In the genomic region with DNA sequence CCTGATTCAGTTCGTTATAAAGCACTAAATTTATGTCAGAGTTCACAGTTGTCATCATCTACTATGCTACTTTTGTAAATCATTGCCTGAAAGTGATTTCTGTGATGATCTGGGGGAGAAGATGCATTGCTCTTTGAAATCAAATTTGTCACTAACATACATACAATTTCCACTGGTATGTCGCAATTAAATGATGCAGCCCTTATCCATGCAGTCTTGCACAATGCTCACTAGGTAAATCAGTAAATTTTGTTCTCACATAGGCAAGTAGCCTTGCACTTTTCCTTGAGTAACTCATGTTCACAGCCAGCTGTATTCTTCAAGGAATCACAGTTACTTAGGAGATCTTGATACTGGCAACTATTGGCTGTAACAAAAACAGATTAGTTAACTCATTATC, we compare ENCODE assay signal across 38 cellular contexts. TPM values are rescaled to one million over a fixed set of nuclear protein-coding genes. Genes with fewer than 3 reads are reported as not detected.
"Had no signal": no experiment of that assay in that cellular context is flagged by ENCODE, and none has a peak within 500 bp of the region (broad histone marks: within the 10 kb centered on the region; RNA-seq: fewer than 3 reads in every experiment).

No MANE protein-coding gene starts in this region.

- H3K36me3 Mint-ChIP-seq: activated naive CD8-positive, alpha-beta T cell treated with anti-CD3 and anti-CD28 coated beads for 36 hours had no signal

- H3K9me3 ChIP-seq: ascending aorta, SJCRH30 had no signal

- H3K4me1 ChIP-seq: ascending aorta, SJCRH30 had no signal

- H3K4me3 ChIP-seq: ascending aorta, MG63, PC-9, SJCRH30, SK-N-MC had no signal

- DNase-seq: activated CD4-positive, alpha-beta T cell treated with anti-CD3 and anti-CD28 coated beads, Interleukin-2, amount 10 ng/mL, durations not matched to agents 24 days and 14 days; activated CD4-positive, alpha-beta T cell treated with anti-CD3 and anti-CD28 coated beads, Interleukin-2, amount 50 U/mL, for 4 hours; activated CD8-positive, alpha-beta T cell treated with anti-CD3 and anti-CD28 coated beads for 36 hours; activated effector memory CD4-positive, alpha-beta T cell treated with anti-CD3 and anti-CD28 coated beads, Interleukin-2, amount 50 U/mL, for 16 hours; activated naive CD4-positive, alpha-beta T cell; activated naive CD4-positive, alpha-beta T cell treated with anti-CD3 and anti-CD28 coated beads, Interleukin-2, amount 50 U/mL, for 16 hours; activated naive CD8-positive, alpha-beta T cell treated with anti-CD3 and anti-CD28 coated beads for 36 hours; activated T-cell treated with anti-CD3 and anti-CD28 coated beads, Interleukin-2, amount 50 U/mL, for 1 hour; activated T-cell treated with anti-CD3 and anti-CD28 coated beads, Interleukin-2, amount 50 U/mL, for 72 hours; amygdala; Karpas-422; KBM-7; MG63; NCI-H1048; NCI-H1105 treated with DMSO at 0.1 percent for 48 hours; NCI-H1436; NCI-H1694; NCI-H1930; NCI-H2081 treated with DMSO at 0.1 percent for 48 hours; NCI-H345; NCI-H510A; NCI-H526; NCI-H748 treated with DMSO at 0.1 percent for 48 hours; NK-92 treated with Interleukin-12 subunit alpha and Interleukin-12 subunit beta, amount 100 ng/mL, for 24 hours; PC-9; Right ventricle myocardium superior; SJCRH30; T1000; WERI-Rb-1 had no signal

- H3K4me3 Mint-ChIP-seq: activated CD4-positive, alpha-beta T cell treated with anti-CD3 and anti-CD28 coated beads, Interleukin-2, amount 10 ng/mL, durations not matched to agents 24 days and 14 days; activated CD8-positive, alpha-beta T cell treated with anti-CD3 and anti-CD28 coated beads for 36 hours; activated naive CD8-positive, alpha-beta T cell treated with anti-CD3 and anti-CD28 coated beads for 36 hours; activated T-cell treated with anti-CD3 and anti-CD28 coated beads, Interleukin-2, amount 50 U/mL, for 72 hours; activated T-helper 17 cell treated with anti-CD3 and anti-CD28 coated beads, Interleukin-2, amount 50 U/mL, for 72 hours had no signal

- H3K27ac ChIP-seq: ascending aorta, PC-9, SJCRH30, SK-N-MC, WERI-Rb-1 had no signal

- H3K4me2 ChIP-seq: PC-9 had no signal

- FAIRE-seq: RCC 7860 had no signal

- H2AFZ ChIP-seq: PC-9 had no signal

- ATAC-seq: activated CD8-positive, alpha-beta T cell treated with anti-CD3 and anti-CD28 coated beads for 36 hours; activated T-cell treated with anti-CD3 and anti-CD28 coated beads, Interleukin-2, amount 50 U/mL, for 72 hours; activated T-helper 17 cell treated with anti-CD3 and anti-CD28 coated beads, Interleukin-2, amount 50 U/mL, for 72 hours had no signal

- H3K27ac Mint-ChIP-seq: activated CD4-positive, alpha-beta T cell treated with anti-CD3 and anti-CD28 coated beads, Interleukin-2, amount 10 ng/mL, durations not matched to agents 24 days and 14 days; activated CD8-positive, alpha-beta T cell treated with anti-CD3 and anti-CD28 coated beads for 36 hours; activated naive CD8-positive, alpha-beta T cell treated with anti-CD3 and anti-CD28 coated beads for 36 hours; activated T-cell treated with anti-CD3 and anti-CD28 coated beads, Interleukin-2, amount 50 U/mL, for 72 hours; activated T-helper 17 cell treated with anti-CD3 and anti-CD28 coated beads, Interleukin-2, amount 50 U/mL, for 72 hours had no signal

- H3K27me3 ChIP-seq: ascending aorta, MG63, SJCRH30 had no signal

- H3K4me1 Mint-ChIP-seq: activated CD4-positive, alpha-beta T cell treated with anti-CD3 and anti-CD28 coated beads, Interleukin-2, amount 10 ng/mL, durations not matched to agents 24 days and 14 days; activated naive CD8-positive, alpha-beta T cell treated with anti-CD3 and anti-CD28 coated beads for 36 hours; activated T-helper 17 cell treated with anti-CD3 and anti-CD28 coated beads, Interleukin-2, amount 50 U/mL, for 72 hours had no signal

- H3K36me3 ChIP-seq: ascending aorta, MG63, SJCRH30, WERI-Rb-1 had no signal

- H3K27me3 Mint-ChIP-seq: activated CD4-positive, alpha-beta T cell treated with anti-CD3 and anti-CD28 coated beads, Interleukin-2, amount 10 ng/mL, durations not matched to agents 24 days and 14 days; activated CD8-positive, alpha-beta T cell treated with anti-CD3 and anti-CD28 coated beads for 36 hours; activated naive CD8-positive, alpha-beta T cell treated with anti-CD3 and anti-CD28 coated beads for 36 hours; activated T-helper 17 cell treated with anti-CD3 and anti-CD28 coated beads, Interleukin-2, amount 50 U/mL, for 72 hours had no signal

RNA-seq across cellular contexts. Expression of a gene that starts 20.8 kb away (rescaled TPM):
- total RNA-seq: activated CD4-positive, alpha-beta T cell treated with anti-CD3 and anti-CD28 coated beads, Interleukin-2, amount 10 ng/mL, durations not matched to agents 24 days and 14 days; activated CD8-positive, alpha-beta memory T cell treated with anti-CD3 and anti-CD28 coated beads for 36 hours; activated CD8-positive, alpha-beta T cell treated with anti-CD3 and anti-CD28 coated beads for 36 hours; activated naive CD8-positive, alpha-beta T cell treated with anti-CD3 and anti-CD28 coated beads for 36 hours; activated T-cell treated with anti-CD3 and anti-CD28 coated beads, Interleukin-2, amount 50 U/mL, for 72 hours; activated T-helper 17 cell treated with anti-CD3 and anti-CD28 coated beads, Interleukin-2, amount 50 U/mL, for 72 hours; ascending aorta; cardiac septum; OCI-LY7; PC-9; Right ventricle myocardium superior; SJCRH30; T-helper 1 cell treated with Interleukin-12 subunit alpha and Interleukin-12 subunit beta and Interleukin-4 antibody, amounts not matched to agents 30 ng/mL and 1 ng/mL, for 36 hours; T-helper 2 cell treated with Interferon-gamma antibody and Interleukin-4, amounts not matched to agents 100 ng/mL and 5 ng/mL, for 36 hours had no signal

RNA-seq across cellular contexts. Expression of a gene that starts 51.7 kb away (rescaled TPM):
- total RNA-seq: activated CD4-positive, alpha-beta T cell treated with anti-CD3 and anti-CD28 coated beads, Interleukin-2, amount 10 ng/mL, durations not matched to agents 24 days and 14 days; activated CD8-positive, alpha-beta memory T cell treated with anti-CD3 and anti-CD28 coated beads for 36 hours; activated CD8-positive, alpha-beta T cell treated with anti-CD3 and anti-CD28 coated beads for 36 hours; activated naive CD8-positive, alpha-beta T cell treated with anti-CD3 and anti-CD28 coated beads for 36 hours; activated T-cell treated with anti-CD3 and anti-CD28 coated beads, Interleukin-2, amount 50 U/mL, for 72 hours; activated T-helper 17 cell treated with anti-CD3 and anti-CD28 coated beads, Interleukin-2, amount 50 U/mL, for 72 hours; ascending aorta; OCI-LY7; Right ventricle myocardium superior; SJCRH30; T-helper 1 cell treated with Interleukin-12 subunit alpha and Interleukin-12 subunit beta and Interleukin-4 antibody, amounts not matched to agents 30 ng/mL and 1 ng/mL, for 36 hours; T-helper 2 cell treated with Interferon-gamma antibody and Interleukin-4, amounts not matched to agents 100 ng/mL and 5 ng/mL, for 36 hours had no signal

RNA-seq across cellular contexts. Expression of a gene that starts 55.9 kb away (rescaled TPM):
- total RNA-seq: activated CD4-positive, alpha-beta T cell treated with anti-CD3 and anti-CD28 coated beads, Interleukin-2, amount 10 ng/mL, durations not matched to agents 24 days and 14 days; activated CD8-positive, alpha-beta memory T cell treated with anti-CD3 and anti-CD28 coated beads for 36 hours; activated CD8-positive, alpha-beta T cell treated with anti-CD3 and anti-CD28 coated beads for 36 hours; activated naive CD8-positive, alpha-beta T cell treated with anti-CD3 and anti-CD28 coated beads for 36 hours; activated T-cell treated with anti-CD3 and anti-CD28 coated beads, Interleukin-2, amount 50 U/mL, for 72 hours; activated T-helper 17 cell treated with anti-CD3 and anti-CD28 coated beads, Interleukin-2, amount 50 U/mL, for 72 hours; ascending aorta; cardiac septum; OCI-LY7; PC-9; SJCRH30; T-helper 1 cell treated with Interleukin-12 subunit alpha and Interleukin-12 subunit beta and Interleukin-4 antibody, amounts not matched to agents 30 ng/mL and 1 ng/mL, for 36 hours; T-helper 2 cell treated with Interferon-gamma antibody and Interleukin-4, amounts not matched to agents 100 ng/mL and 5 ng/mL, for 36 hours had no signal
